1 cellular context compared by ENCODE assay signal in the genomic region with DNA sequence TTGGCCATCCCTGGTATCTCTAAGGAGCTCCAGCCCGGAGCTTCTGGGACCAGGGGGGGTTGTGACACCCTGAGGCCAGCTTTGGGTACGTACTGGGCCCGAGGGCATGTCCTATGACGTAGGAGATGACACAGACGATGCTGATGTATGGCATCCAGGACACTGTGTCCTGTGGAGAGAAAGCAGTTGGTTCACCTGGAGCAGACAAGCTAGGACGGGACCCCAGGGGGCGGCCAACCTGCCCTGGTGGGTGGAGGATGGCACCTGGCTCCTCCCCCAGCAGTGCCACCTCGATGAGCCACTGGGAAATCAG.
TF ChIP-seq lines count a peak whose summit lies in the region.

No MANE protein-coding gene starts in this region.

TF ChIP-seq in H1, 55 proteins besides CTCF, POLR2A, EP300 and RAD21:
- TF ChIP-seq CBX5 (IDR thresholded peaks at IDR 0.05; ENCODE audit: low read depth, low read length) (no peak), GABPA (IDR thresholded peaks at IDR 0.05; ENCODE audit: borderline replicate concordance, insufficient read depth, low read length) (no peak), GTF2F1 (IDR thresholded peaks at IDR 0.05; ENCODE audit: borderline replicate concordance, low read depth, low read length) (no peak), SP4 (IDR thresholded peaks at IDR 0.05; ENCODE audit: low read length) (no peak), KDM5A (IDR thresholded peaks at IDR 0.05; ENCODE audit: low read length) (no peak), USF2 (IDR thresholded peaks at IDR 0.05; ENCODE audit: low read length) (no peak), SIRT6 (IDR thresholded peaks at IDR 0.05; ENCODE audit: low read length) (no peak), TBP (IDR thresholded peaks at IDR 0.05; ENCODE audit: low read depth, low read length) (no peak)
